8 cellular contexts compared by ENCODE assay signal in genomic region chr17:77392376-77393273, GRCh38.
DNase-seq lines count a peak whose midpoint lies in the region; ATAC-seq, FAIRE-seq and TF ChIP-seq lines count a peak whose summit lies in the region.

No MANE protein-coding gene starts in this region.

- no peak for TF ChIP-seq EP300 in K562 (IDR thresholded peaks at IDR 0.05; ENCODE audit: low read length)

- H3K27ac Mint-ChIP-seq in T-helper 1 cell treated with Interleukin-12 subunit alpha and Interleukin-12 subunit beta and Interleukin-4 antibody, amounts not matched to agents 30 μg/mL and 1 μg/mL, for 36 hours, result peak overlapping the region; percentile 85
- H3K27ac Mint-ChIP-seq in CD14-positive monocyte, result peak overlapping the region in 1 of 7 donors; percentile 63

- H3K9me1 ChIP-seq in K562 (ENCODE audit: control insufficient read depth, insufficient read depth, low read length), result peaks cover 9% of the 10 kb centered on the region

- intact Hi-C loops in K562 (cut with micrococcal nuclease) (no loop called here), CD14-positive monocyte (cut with micrococcal nuclease) (no loop called here)

- H3K9me3 ChIP-seq in K562 (replicated peaks; ENCODE audit: control insufficient read depth, insufficient read depth, low read depth, low read length), result no peaks in the 10 kb centered on the region
- H3K9me3 ChIP-seq in thoracic aorta, result no peaks in the 10 kb centered on the region

- POLR2A ChIA-PET in K562 (lab: Yijun Ruan, JAX), result interaction anchor here (0.7 to 1.3 kb wide), 4 partner anchors 18 to 537 kb away, joined by 3 to 4 read pairs (median 3); no protein-coding TSS in a partner anchor

- WGBS in K562 (ENCODE audit: insufficient coverage, low coverage, missing lambda C conversion rate), result 54% methylated on average over 15 of the region's 16 CpGs

- TF ChIP-seq CTCF in K562 (IDR thresholded peaks at IDR 0.05 in 2 of 3, conservative IDR thresholded peaks at IDR 0.05 in 1 of 3; ENCODE audit: insufficient read depth in 2 of 3, low read depth in 1 of 3, low read length in 3 of 3) (no peak), thoracic aorta (IDR thresholded peaks at IDR 0.05) (no peak), CD14-positive monocyte (IDR thresholded peaks at IDR 0.05) (no peak)

- H3K79me2 ChIP-seq in K562 (ENCODE audit: control insufficient read depth, insufficient read depth, low read length), result peaks cover 70% of the 10 kb centered on the region

- peaks cover 61% of the 10 kb centered on the region for H3K4me1 Mint-ChIP-seq in T-helper 1 cell treated with Interleukin-12 subunit alpha and Interleukin-12 subunit beta and Interleukin-4 antibody, amounts not matched to agents 30 μg/mL and 1 μg/mL, for 36 hours (ENCODE audit: low read depth)
- H3K4me1 Mint-ChIP-seq in CD14-positive monocyte, result peaks cover 62% of the 10 kb centered on the region

- no peak for TF ChIP-seq POLR2A in K562 (conservative IDR thresholded peaks at IDR 0.05)

- no peak overlapping the region for H3K4me3 ChIP-seq in K562
- peak overlapping the region; percentile 10 for H3K4me3 ChIP-seq in thoracic aorta

- H4K20me1 ChIP-seq in K562 (replicated peaks; ENCODE audit: control insufficient read depth, insufficient read depth, low read length), result peaks cover 42% of the 10 kb centered on the region

- H2AFZ ChIP-seq in K562 (ENCODE audit: low read depth, low read length), result no peak overlapping the region

- CTCF ChIA-PET in K562 (lab: Yijun Ruan, JAX; ENCODE audit: low intra/inter-chr PET ratio), result no interaction called here

- DNase-seq in T-helper 1 cell, result no peak
- peak; percentile 66 to 67 (median 66) for DNase-seq in K562 (ENCODE audit: extremely low read depth in 1 of 4, low spot score in 3 of 4)
- DNase-seq in thoracic aorta (ENCODE audit: low spot score), result no peak
- DNase-seq in GF-D8 (lab: John Stamatoyannopoulos, UW), result no peak
- DNase-seq in CD14-positive monocyte (ENCODE audit: low spot score), result no peak

- H3K4me1 ChIP-seq in K562 (replicated peaks in 1 of 2; ENCODE audit: control insufficient read depth in 2 of 2, insufficient read depth in 2 of 2, low read length in 2 of 2) (peaks cover 36 to 49% of the 10 kb centered on the region in 2 experiments), thoracic aorta (ENCODE audit: control insufficient read depth in 1 of 2, low read depth in 2 of 2) (peaks cover 47 to 68% of the 10 kb centered on the region in 2 donors)

- H3K27me3 ChIP-seq in K562 (ENCODE audit: control insufficient read depth in 2 of 2, insufficient read depth in 2 of 2, low read length in 2 of 2) (no peaks in the 10 kb centered on the region), layer of hippocampus (ENCODE audit: control insufficient read depth, insufficient read depth, low read length) (no peaks in the 10 kb centered on the region), thoracic aorta (replicated peaks; ENCODE audit: insufficient read depth) (no peaks in the 10 kb centered on the region)

- no peaks in the 10 kb centered on the region; the same call in 2 of the 3 replicates for H3K36me3 ChIP-seq in K562 (ENCODE audit: control insufficient read depth, insufficient read depth, low read length)
- H3K36me3 ChIP-seq in thoracic aorta, result no peaks in the 10 kb centered on the region

- FAIRE-seq in K562 (lab: Jason Lieb, UNC), result peak; percentile 79

- BruUV-seq in K562 (replicated peaks; lab: Mats Ljungman, UMichigan), result no TSS peak

- ATAC-seq in K562 (peak; percentile 70), thoracic aorta (ENCODE audit: insufficient number of reproducible peaks, low FRiP score, low read depth) (no peak), HG02610 (IDR thresholded peaks at IDR 0.05; ENCODE audit: unreplicated experiment) (no peak)

- H3K27ac ChIP-seq in K562 (ENCODE audit: extremely low read depth, low read depth, low read length) (no peak overlapping the region), layer of hippocampus (ENCODE audit: low read depth, low read length) (peak overlapping the region; percentile 64), thoracic aorta (peak overlapping the region; percentile 77 to 79)

- no peaks in the 10 kb centered on the region for H3K9me3 Mint-ChIP-seq in T-helper 1 cell treated with Interleukin-12 subunit alpha and Interleukin-12 subunit beta and Interleukin-4 antibody, amounts not matched to agents 30 μg/mL and 1 μg/mL, for 36 hours
- H3K9me3 Mint-ChIP-seq in CD14-positive monocyte, result no peaks in the 10 kb centered on the region

- H3K36me3 Mint-ChIP-seq in T-helper 1 cell treated with Interleukin-12 subunit alpha and Interleukin-12 subunit beta and Interleukin-4 antibody, amounts not matched to agents 30 μg/mL and 1 μg/mL, for 36 hours (ENCODE audit: low read depth), result peaks cover 27% of the 10 kb centered on the region
- H3K36me3 Mint-ChIP-seq in CD14-positive monocyte, result peaks cover 12 to 43% of the 10 kb centered on the region in 2 donors

- H3K4me3 Mint-ChIP-seq in T-helper 1 cell treated with Interleukin-12 subunit alpha and Interleukin-12 subunit beta and Interleukin-4 antibody, amounts not matched to agents 30 μg/mL and 1 μg/mL, for 36 hours, result peak overlapping the region; percentile 78
- no peak overlapping the region for H3K4me3 Mint-ChIP-seq in CD14-positive monocyte

- no peak overlapping the region for H3K4me2 ChIP-seq in K562 (ENCODE audit: insufficient read depth, low read length)

- peak overlapping the region in 1 of 2 experiments; percentile 50; a peak in 1 of 4 replicates for H3K9ac ChIP-seq in K562 (ENCODE audit: insufficient read depth in 1 of 2, low read depth in 2 of 2, low read length in 2 of 2)

- in situ Hi-C loops in K562 (cut with MboI), result no loop called here

- TF ChIP-seq RAD21 in K562 (CRISPR knock-in tag; conservative IDR thresholded peaks at IDR 0.05 in 1 of 2, IDR thresholded peaks at IDR 0.05 in 1 of 2), result no peak

- no peaks in the 10 kb centered on the region for H3K27me3 Mint-ChIP-seq in T-helper 1 cell treated with Interleukin-12 subunit alpha and Interleukin-12 subunit beta and Interleukin-4 antibody, amounts not matched to agents 30 μg/mL and 1 μg/mL, for 36 hours (ENCODE audit: low read depth)
- H3K27me3 Mint-ChIP-seq in CD14-positive monocyte (ENCODE audit: low read depth in 3 of 3), result peaks cover 0 to 9% (median 4%) of the 10 kb centered on the region in 3 donors

TF ChIP-seq in K562, 482 proteins besides CTCF, POLR2A, EP300 and RAD21 (continues in another document):
- TF ChIP-seq PHF21A (IDR thresholded peaks at IDR 0.05; ENCODE audit: borderline replicate concordance, low read depth) (no peak), HDAC1 (IDR thresholded peaks at IDR 0.05) (no peak), HMG20A (CRISPR knock-in tag; conservative IDR thresholded peaks at IDR 0.05) (no peak), ATF1 (CRISPR knock-in tag; IDR thresholded peaks at IDR 0.05) (no peak), ATF1 (tag; IDR thresholded peaks at IDR 0.05) (peak; percentile 39; the same call in 1 of the 2 replicates), COPS2 (conservative IDR thresholded peaks at IDR 0.05) (no peak), SREBF2 (CRISPR knock-in tag; IDR thresholded peaks at IDR 0.05) (no peak), ZKSCAN3 (CRISPR knock-in tag; IDR thresholded peaks at IDR 0.05) (no peak), DPF2 (IDR thresholded peaks at IDR 0.05) (no peak), NCOA2 (IDR thresholded peaks at IDR 0.05; ENCODE audit: partially characterized antibody in 2 of 2) (no peak), USF2 (CRISPR knock-in tag; IDR thresholded peaks at IDR 0.05) (peak; percentile 64), PTBP1 (IDR thresholded peaks at IDR 0.05; ENCODE audit: low read depth, low read length) (no peak), SP1 (CRISPR knock-in tag; IDR thresholded peaks at IDR 0.05) (no peak), ZNF444 (CRISPR knock-in tag; IDR thresholded peaks at IDR 0.05) (no peak), NFYB (IDR thresholded peaks at IDR 0.05; ENCODE audit: extremely low read depth, insufficient read length) (peak; percentile 34), TFAP4 (CRISPR knock-in tag; IDR thresholded peaks at IDR 0.05; ENCODE audit: borderline replicate concordance) (no peak), ZNF12 (CRISPR knock-in tag; IDR thresholded peaks at IDR 0.05) (no peak), NRF1 (conservative IDR thresholded peaks at IDR 0.05 in 1 of 2, IDR thresholded peaks at IDR 0.05 in 1 of 2) (0 out of 4 replicates have a peak, but pooled peaks of 1 of the 2 experiments have one; percentile 30), RCOR1 (IDR thresholded peaks at IDR 0.05; ENCODE audit: borderline replicate concordance in 1 of 2, low read depth in 2 of 2, low read length in 2 of 2) (peak in 1 of 2 experiments; percentile 27; a peak in 1 of 4 replicates), NR2C2 (CRISPR knock-in tag; IDR thresholded peaks at IDR 0.05) (no peak), NR2C2 (tag; IDR thresholded peaks at IDR 0.05) (peak; percentile 62), NR2C1 (IDR thresholded peaks at IDR 0.05) (no peak), NR2C1 (tag; IDR thresholded peaks at IDR 0.05) (0 out of 2 replicates have a peak, but pooled peaks have one; percentile 24), DDX20 (tag; IDR thresholded peaks at IDR 0.05; ENCODE audit: low read depth) (no peak), GTF2A2 (tag; IDR thresholded peaks at IDR 0.05) (no peak), CEBPB (tag; IDR thresholded peaks at IDR 0.05) (no peak), L3MBTL2 (IDR thresholded peaks at IDR 0.05) (peak; percentile 41; the same call in 1 of the 2 replicates)

Comparison
In these comparisons a context has a peak if more than half of its experiments do, and no peak if none do; other contexts are left out.
1. DNase-seq: peak in K562 (4 of 4); none in T-helper 1 cell (0 of 5), thoracic aorta (single experiment), GF-D8 (single experiment) and CD14-positive monocyte (single experiment).